8 cellular contexts compared by ENCODE assay signal in genomic region chr2:30230855-30231725, GRCh38. TPM values are rescaled to one million over a fixed set of nuclear protein-coding genes. Genes with fewer than 3 reads are reported as not detected.
DNase-seq lines count a peak whose midpoint lies in the region; ATAC-seq and TF ChIP-seq lines count a peak whose summit lies in the region.

Gene LBH (plus strand): TSS chr2:30231534. CDS start chr2:30231739, 205 bp downstream.

- ATAC-seq in GM21737 (IDR thresholded peaks at IDR 0.05; ENCODE audit: unreplicated experiment) (peak; percentile 47), right cardiac atrium (peak; percentile 88 to 92)

- H3K36me3 ChIP-seq in rectal smooth muscle tissue (ENCODE audit: control insufficient read depth, insufficient read depth, low read length) (no peaks in the 10 kb centered on the region), uterus (no peaks in the 10 kb centered on the region)

- under 1% methylated on average over 95 of the region's 95 CpGs for WGBS in right cardiac atrium

- intact Hi-C loops in right cardiac atrium (cut with DNase I) (loop anchor here in 3 of 4 donors (10.0 kb wide), 3 partner anchors 114 to 214 kb away; partner anchors contain the start of gene LCLAT1 (in 1 of the 3)), uterus (cut with DNase I; ENCODE audit: low total_unique reads) (no loop called here)

- no peaks in the 10 kb centered on the region for H3K27me3 ChIP-seq in right cardiac atrium (ENCODE audit: control insufficient read depth, insufficient read depth)
- no peaks in the 10 kb centered on the region for H3K27me3 ChIP-seq in rectal smooth muscle tissue (ENCODE audit: control insufficient read depth, insufficient read depth, low read length)
- H3K27me3 ChIP-seq in uterus = no peaks in the 10 kb centered on the region

- H3K4me1 ChIP-seq in right cardiac atrium (ENCODE audit: control insufficient read depth, insufficient read depth, low read length) (peaks cover 7% of the 10 kb centered on the region), rectal smooth muscle tissue (ENCODE audit: control insufficient read depth, insufficient read depth, low read length) (no peaks in the 10 kb centered on the region), uterus (peaks cover 0 to 6% of the 10 kb centered on the region in 2 donors)

- peak; percentile 81 for DNase-seq in DMS79 treated with DMSO at 0.1 percent for 48 hours (lab: John Stamatoyannopoulos, UW)
- peak; percentile 72 for DNase-seq in M059J (ENCODE audit: low read depth)
- peak; percentile 82 to 85 (median 84) for DNase-seq in T-helper 2 cell
- DNase-seq in amygdala (lab: John Stamatoyannopoulos, UW) = peak in 49 of 56 donors; percentile 27 to 83 (median 63)
- DNase-seq in right cardiac atrium = peak; percentile 86 to 96 (median 95)
- DNase-seq in uterus = peak; percentile 92 to 96

- H3K9me3 ChIP-seq in right cardiac atrium (ENCODE audit: control insufficient read depth, low read length) = no peaks in the 10 kb centered on the region
- H3K9me3 ChIP-seq in uterus = no peaks in the 10 kb centered on the region

- H3K4me3 ChIP-seq in right cardiac atrium (ENCODE audit: low read length) (peak within 1 kb of the TSS; percentile 66), rectal smooth muscle tissue (ENCODE audit: low read length) (peak within 1 kb of the TSS; percentile 86), uterus (peak within 1 kb of the TSS; percentile 68 to 87)

- peak within 1 kb of the TSS; percentile 73 for H3K27ac ChIP-seq in right cardiac atrium (ENCODE audit: low read length)
- peak within 1 kb of the TSS; percentile 85 for H3K27ac ChIP-seq in rectal smooth muscle tissue (ENCODE audit: low read depth, low read length)
- peak within 1 kb of the TSS; percentile 85 to 99 for H3K27ac ChIP-seq in uterus

- TF ChIP-seq CTCF in uterus (IDR thresholded peaks at IDR 0.05) = peak in 2 of 4 experiments; percentile 13 to 20

- H3K9ac ChIP-seq in rectal smooth muscle tissue (ENCODE audit: low read length) = peak within 1 kb of the TSS; percentile 74

- TF ChIP-seq POLR2A in uterus (IDR thresholded peaks at IDR 0.05) = peak; percentile 98 to 99

RNA-seq across cellular contexts. Expression of gene LBH, which starts in this region (rescaled TPM):
- 31.8 and 38.9 TPM in 2 replicates for total RNA-seq in M059J (2014; rRNA removed; shearing (Covaris generic))
- total RNA-seq in right cardiac atrium (10 to 100 TPM; 22.9 to 31.3 (median 24.2) TPM), uterus (10 to 100 TPM; 30.7 to 94.3 (median 64.5) TPM)
- polyA plus RNA-seq in right cardiac atrium = 12.4 TPM

Comparison
In these comparisons a context has a peak if more than half of its experiments do, and no peak if none do; other contexts are left out.
1. Peak in every context shown above with its lines: DNase-seq, ATAC-seq, H3K4me3 ChIP-seq and H3K27ac ChIP-seq.